In the genomic region with DNA sequence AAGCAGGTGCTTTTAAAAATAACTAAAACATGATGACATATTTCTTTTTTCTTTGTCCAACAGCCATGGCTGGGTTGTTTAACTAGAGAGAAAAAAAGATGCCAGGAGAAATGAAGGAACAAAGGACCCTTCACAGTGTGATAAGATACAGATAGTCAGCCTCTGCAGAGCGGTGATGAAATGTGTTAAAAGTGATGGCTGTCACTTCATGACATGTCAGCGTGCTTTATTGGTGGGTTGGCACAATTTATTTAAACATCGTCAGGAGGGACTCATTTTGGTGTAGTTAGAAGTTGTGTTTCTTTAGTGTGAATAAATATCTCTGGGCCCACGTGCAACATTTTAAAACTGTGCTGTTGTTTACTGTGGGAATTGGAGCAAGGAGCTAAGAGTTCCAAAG, we compare ENCODE assay signal across 1 cellular context.
TF ChIP-seq lines count a peak whose summit lies in the region.

No MANE protein-coding gene starts in this region.

TF ChIP-seq in WTC11, 78 proteins besides CTCF, POLR2A, EP300 and RAD21 (continued from another document):
- TF ChIP-seq, protein P1, sequence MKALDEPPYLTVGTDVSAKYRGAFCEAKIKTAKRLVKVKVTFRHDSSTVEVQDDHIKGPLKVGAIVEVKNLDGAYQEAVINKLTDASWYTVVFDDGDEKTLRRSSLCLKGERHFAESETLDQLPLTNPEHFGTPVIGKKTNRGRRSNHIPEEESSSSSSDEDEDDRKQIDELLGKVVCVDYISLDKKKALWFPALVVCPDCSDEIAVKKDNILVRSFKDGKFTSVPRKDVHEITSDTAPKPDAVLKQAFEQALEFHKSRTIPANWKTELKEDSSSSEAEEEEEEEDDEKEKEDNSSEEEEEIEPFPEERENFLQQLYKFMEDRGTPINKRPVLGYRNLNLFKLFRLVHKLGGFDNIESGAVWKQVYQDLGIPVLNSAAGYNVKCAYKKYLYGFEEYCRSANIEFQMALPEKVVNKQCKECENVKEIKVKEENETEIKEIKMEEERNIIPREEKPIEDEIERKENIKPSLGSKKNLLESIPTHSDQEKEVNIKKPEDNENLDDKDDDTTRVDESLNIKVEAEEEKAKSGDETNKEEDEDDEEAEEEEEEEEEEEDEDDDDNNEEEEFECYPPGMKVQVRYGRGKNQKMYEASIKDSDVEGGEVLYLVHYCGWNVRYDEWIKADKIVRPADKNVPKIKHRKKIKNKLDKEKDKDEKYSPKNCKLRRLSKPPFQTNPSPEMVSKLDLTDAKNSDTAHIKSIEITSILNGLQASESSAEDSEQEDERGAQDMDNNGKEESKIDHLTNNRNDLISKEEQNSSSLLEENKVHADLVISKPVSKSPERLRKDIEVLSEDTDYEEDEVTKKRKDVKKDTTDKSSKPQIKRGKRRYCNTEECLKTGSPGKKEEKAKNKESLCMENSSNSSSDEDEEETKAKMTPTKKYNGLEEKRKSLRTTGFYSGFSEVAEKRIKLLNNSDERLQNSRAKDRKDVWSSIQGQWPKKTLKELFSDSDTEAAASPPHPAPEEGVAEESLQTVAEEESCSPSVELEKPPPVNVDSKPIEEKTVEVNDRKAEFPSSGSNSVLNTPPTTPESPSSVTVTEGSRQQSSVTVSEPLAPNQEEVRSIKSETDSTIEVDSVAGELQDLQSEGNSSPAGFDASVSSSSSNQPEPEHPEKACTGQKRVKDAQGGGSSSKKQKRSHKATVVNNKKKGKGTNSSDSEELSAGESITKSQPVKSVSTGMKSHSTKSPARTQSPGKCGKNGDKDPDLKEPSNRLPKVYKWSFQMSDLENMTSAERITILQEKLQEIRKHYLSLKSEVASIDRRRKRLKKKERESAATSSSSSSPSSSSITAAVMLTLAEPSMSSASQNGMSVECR (CRISPR knock-in tag; IDR thresholded peaks at IDR 0.05; ENCODE audit: borderline replicate concordance) = no peak
- TF ChIP-seq, protein P2, sequence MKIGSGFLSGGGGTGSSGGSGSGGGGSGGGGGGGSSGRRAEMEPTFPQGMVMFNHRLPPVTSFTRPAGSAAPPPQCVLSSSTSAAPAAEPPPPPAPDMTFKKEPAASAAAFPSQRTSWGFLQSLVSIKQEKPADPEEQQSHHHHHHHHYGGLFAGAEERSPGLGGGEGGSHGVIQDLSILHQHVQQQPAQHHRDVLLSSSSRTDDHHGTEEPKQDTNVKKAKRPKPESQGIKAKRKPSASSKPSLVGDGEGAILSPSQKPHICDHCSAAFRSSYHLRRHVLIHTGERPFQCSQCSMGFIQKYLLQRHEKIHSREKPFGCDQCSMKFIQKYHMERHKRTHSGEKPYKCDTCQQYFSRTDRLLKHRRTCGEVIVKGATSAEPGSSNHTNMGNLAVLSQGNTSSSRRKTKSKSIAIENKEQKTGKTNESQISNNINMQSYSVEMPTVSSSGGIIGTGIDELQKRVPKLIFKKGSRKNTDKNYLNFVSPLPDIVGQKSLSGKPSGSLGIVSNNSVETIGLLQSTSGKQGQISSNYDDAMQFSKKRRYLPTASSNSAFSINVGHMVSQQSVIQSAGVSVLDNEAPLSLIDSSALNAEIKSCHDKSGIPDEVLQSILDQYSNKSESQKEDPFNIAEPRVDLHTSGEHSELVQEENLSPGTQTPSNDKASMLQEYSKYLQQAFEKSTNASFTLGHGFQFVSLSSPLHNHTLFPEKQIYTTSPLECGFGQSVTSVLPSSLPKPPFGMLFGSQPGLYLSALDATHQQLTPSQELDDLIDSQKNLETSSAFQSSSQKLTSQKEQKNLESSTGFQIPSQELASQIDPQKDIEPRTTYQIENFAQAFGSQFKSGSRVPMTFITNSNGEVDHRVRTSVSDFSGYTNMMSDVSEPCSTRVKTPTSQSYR (CRISPR knock-in tag; IDR thresholded peaks at IDR 0.05) = no peak
- TF ChIP-seq, protein P3, sequence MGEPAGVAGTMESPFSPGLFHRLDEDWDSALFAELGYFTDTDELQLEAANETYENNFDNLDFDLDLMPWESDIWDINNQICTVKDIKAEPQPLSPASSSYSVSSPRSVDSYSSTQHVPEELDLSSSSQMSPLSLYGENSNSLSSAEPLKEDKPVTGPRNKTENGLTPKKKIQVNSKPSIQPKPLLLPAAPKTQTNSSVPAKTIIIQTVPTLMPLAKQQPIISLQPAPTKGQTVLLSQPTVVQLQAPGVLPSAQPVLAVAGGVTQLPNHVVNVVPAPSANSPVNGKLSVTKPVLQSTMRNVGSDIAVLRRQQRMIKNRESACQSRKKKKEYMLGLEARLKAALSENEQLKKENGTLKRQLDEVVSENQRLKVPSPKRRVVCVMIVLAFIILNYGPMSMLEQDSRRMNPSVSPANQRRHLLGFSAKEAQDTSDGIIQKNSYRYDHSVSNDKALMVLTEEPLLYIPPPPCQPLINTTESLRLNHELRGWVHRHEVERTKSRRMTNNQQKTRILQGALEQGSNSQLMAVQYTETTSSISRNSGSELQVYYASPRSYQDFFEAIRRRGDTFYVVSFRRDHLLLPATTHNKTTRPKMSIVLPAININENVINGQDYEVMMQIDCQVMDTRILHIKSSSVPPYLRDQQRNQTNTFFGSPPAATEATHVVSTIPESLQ (CRISPR knock-in tag; IDR thresholded peaks at IDR 0.05) = no peak
- TF ChIP-seq, protein P4, sequence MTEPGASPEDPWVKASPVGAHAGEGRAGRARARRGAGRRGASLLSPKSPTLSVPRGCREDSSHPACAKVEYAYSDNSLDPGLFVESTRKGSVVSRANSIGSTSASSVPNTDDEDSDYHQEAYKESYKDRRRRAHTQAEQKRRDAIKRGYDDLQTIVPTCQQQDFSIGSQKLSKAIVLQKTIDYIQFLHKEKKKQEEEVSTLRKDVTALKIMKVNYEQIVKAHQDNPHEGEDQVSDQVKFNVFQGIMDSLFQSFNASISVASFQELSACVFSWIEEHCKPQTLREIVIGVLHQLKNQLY (CRISPR knock-in tag; IDR thresholded peaks at IDR 0.05) = no peak
- no peak for TF ChIP-seq ZNF416 (CRISPR knock-in tag; IDR thresholded peaks at IDR 0.05)
- no peak for TF ChIP-seq TCF7 (CRISPR knock-in tag; IDR thresholded peaks at IDR 0.05; ENCODE audit: low read depth)
- no peak for TF ChIP-seq PRDM15 (CRISPR knock-in tag; IDR thresholded peaks at IDR 0.05)
